25 cellular contexts compared by ENCODE assay signal in genomic region chr5:154131817-154132216, GRCh38.
"Had no signal": no experiment of that assay in that cellular context is flagged by ENCODE, and none has a peak within 500 bp of the region (broad histone marks: within the 10 kb centered on the region; RNA-seq: fewer than 3 reads in every experiment).

No MANE protein-coding gene starts in this region.

- DNase-seq: activated CD4-positive, alpha-beta memory T cell treated with anti-CD3 and anti-CD28 coated beads for 36 hours; activated CD4-positive, alpha-beta T cell treated with anti-CD3 and anti-CD28 coated beads for 36 hours; activated CD4-positive, alpha-beta T cell treated with anti-CD3 and anti-CD28 coated beads, Interleukin-2, amount 10 ng/mL, durations not matched to agents 24 days and 14 days; activated CD4-positive, CD25-positive, alpha-beta regulatory T cell; activated CD4-positive, CD25-positive, alpha-beta regulatory T cell treated with anti-CD3 and anti-CD28 coated beads, Interleukin-2, amount 50 U/mL, for 72 hours; activated CD8-positive, alpha-beta memory T cell treated with anti-CD3 and anti-CD28 coated beads, Interleukin-2, amount 10 ng/mL, durations not matched to agents 7 days and 5 days; activated CD8-positive, alpha-beta memory T cell treated with anti-CD3 and anti-CD28 coated beads, Interleukin-2, amount 50 U/mL, for 4 hours; activated CD8-positive, alpha-beta T cell treated with anti-CD3 and anti-CD28 coated beads, Interleukin-2, amount 10 ng/mL, durations not matched to agents 7 days and 5 days; activated effector memory CD4-positive, alpha-beta T cell treated with anti-CD3 and anti-CD28 coated beads, Interleukin-2, amount 50 U/mL, for 16 hours; activated naive CD4-positive, alpha-beta T cell treated with anti-CD3 and anti-CD28 coated beads for 36 hours; activated naive CD8-positive, alpha-beta T cell treated with anti-CD3 and anti-CD28 coated beads for 36 hours; activated naive CD8-positive, alpha-beta T cell treated with anti-CD3 and anti-CD28 coated beads, Interleukin-2, amount 50 U/mL, for 24 hours; activated T-cell treated with anti-CD3 and anti-CD28 coated beads, Interleukin-2, amount 50 U/mL, for 1 hour; activated T-cell treated with anti-CD3 and anti-CD28 coated beads, Interleukin-2, amount 50 U/mL, for 48 hours; adrenal gland; dorsolateral prefrontal cortex; effector memory CD4-positive, alpha-beta T cell; endodermal cell; foreskin melanocyte; T-helper 2 cell had no signal

- ATAC-seq: activated CD4-positive, alpha-beta T cell treated with anti-CD3 and anti-CD28 coated beads for 36 hours; activated CD8-positive, alpha-beta memory T cell treated with anti-CD3 and anti-CD28 coated beads, Interleukin-2, amount 10 ng/mL, durations not matched to agents 7 days and 5 days; activated CD8-positive, alpha-beta T cell treated with anti-CD3 and anti-CD28 coated beads, Interleukin-2, amount 10 ng/mL, durations not matched to agents 7 days and 5 days; activated naive CD8-positive, alpha-beta T cell treated with anti-CD3 and anti-CD28 coated beads, Interleukin-2, amount 50 U/mL, for 24 hours; esophagus mucosa had no signal

- H3K27me3 ChIP-seq: adrenal gland, ascending aorta, breast epithelium, dorsolateral prefrontal cortex had no signal

- H3K27ac ChIP-seq: adrenal gland, ascending aorta, breast epithelium, cardiac muscle cell, coronary artery, dorsolateral prefrontal cortex had no signal

- H3K36me3 ChIP-seq: adrenal gland, ascending aorta, breast epithelium, cardiac muscle cell had no signal

- H3K4me1 ChIP-seq: adrenal gland, ascending aorta, breast epithelium had no signal

- H3K9me3 ChIP-seq: adrenal gland, ascending aorta, breast epithelium had no signal

- H3K4me3 ChIP-seq: adrenal gland, ascending aorta, breast epithelium, cardiac muscle cell, coronary artery, dorsolateral prefrontal cortex had no signal
